ENCODE assay signal across 8 cellular contexts in genomic region chr19:41364546-41365391, GRCh38. TPM values are rescaled to one million over a fixed set of nuclear protein-coding genes. Genes with fewer than 3 reads are reported as not detected.
DNase-seq lines count a peak whose midpoint lies in the region; ATAC-seq, FAIRE-seq and TF ChIP-seq lines count a peak whose summit lies in the region.

No MANE protein-coding gene starts in this region.

- peaks cover 6% of the 10 kb centered on the region for H3K23me2 ChIP-seq in H1 (ENCODE audit: low read depth, low read length)

- no peak for FAIRE-seq in H1 (lab: Jason Lieb, UNC)

- H3K27me3 ChIP-seq in H1 (replicated peaks in 1 of 4; ENCODE audit: control insufficient read depth in 3 of 4, extremely low read depth in 1 of 4, insufficient read depth in 3 of 4, low read length in 3 of 4) (no peaks in the 10 kb centered on the region), neutrophil (no peaks in the 10 kb centered on the region)

- peak overlapping the region; percentile 66 for H3K56ac ChIP-seq in H1 (replicated peaks; ENCODE audit: insufficient read length, low read depth, low read length)

- H2BK15ac ChIP-seq in H1 (ENCODE audit: low read length) = 0 out of 2 replicates have a peak overlapping the region, but pooled peaks have one; percentile 46

- peak overlapping the region; percentile 93; the same call in 1 of the 2 replicates for H3K18ac ChIP-seq in H1 (ENCODE audit: extremely low read depth, low read length)

- peak overlapping the region; percentile 73 to 97 (median 96) for H3K9ac ChIP-seq in H1 (replicated peaks in 1 of 4; ENCODE audit: extremely low read depth in 1 of 4, low read depth in 3 of 4, low read length in 3 of 4)

- TF ChIP-seq POLR2A in H1 (IDR thresholded peaks at IDR 0.05; ENCODE audit: control extremely low read depth in 1 of 2, low read depth in 2 of 2, low read length in 2 of 2) = no peak

- H2BK120ac ChIP-seq in H1 (replicated peaks; ENCODE audit: low read depth, low read length) = peak overlapping the region; percentile 11

- peak overlapping the region; percentile 82 to 83 for H3K4me2 ChIP-seq in H1 (ENCODE audit: insufficient read depth in 1 of 2, low read depth in 2 of 2, low read length in 2 of 2)

- H4K20me1 ChIP-seq in H1 (replicated peaks in 1 of 2; ENCODE audit: control insufficient read depth in 1 of 2, insufficient read depth in 2 of 2, low read length in 2 of 2) = no peaks in the 10 kb centered on the region

- DNase-seq in GM12865 (ENCODE audit: low read depth) (peak; percentile 42), OCI-M1 (lab: John Stamatoyannopoulos, UW) (peak; percentile 90), H1 (ENCODE audit: low read depth in 1 of 2, low spot score in 2 of 2) (no peak), germinal center (ENCODE audit: low spot score) (no peak)

- WGBS in H1 (ENCODE audit: extremely low coverage in 1 of 2, insufficient coverage in 1 of 2, insufficient read length in 1 of 2, insufficient replicate concordance in 2 of 2, low coverage in 1 of 2, low lambda C conversion rate in 2 of 2, missing lambda C conversion rate in 1 of 2), 2 experiments = 83% methylated on average over 13 of the region's 13 CpGs; no CpG with 5 or more reads in 1 of the 2 experiments

- no peak overlapping the region for H3K14ac ChIP-seq in H1 (ENCODE audit: insufficient read length)

- H3K79me1 ChIP-seq in H1 (ENCODE audit: low read depth, low read length) = peaks cover 6% of the 10 kb centered on the region

- H2BK12ac ChIP-seq in H1 (ENCODE audit: low read depth, low read length) = peak overlapping the region; percentile 97; the same call in 1 of the 2 replicates

- no peak for TF ChIP-seq RAD21 in H1 (IDR thresholded peaks at IDR 0.05 in 1 of 2, conservative IDR thresholded peaks at IDR 0.05 in 1 of 2; ENCODE audit: low read depth in 2 of 2, low read length in 2 of 2)

- H3K36me3 ChIP-seq in H1 (ENCODE audit: control insufficient read depth in 2 of 4, insufficient read depth in 4 of 4, low read length in 3 of 4) (no peaks in the 10 kb centered on the region), neutrophil (no peaks in the 10 kb centered on the region)

- H4K8ac ChIP-seq in H1 (ENCODE audit: extremely low read depth, insufficient read depth, low read length) = peak overlapping the region; percentile 98; the same call in 1 of the 2 replicates

- TF ChIP-seq CTCF in GM12865 (IDR thresholded peaks at IDR 0.05; ENCODE audit: insufficient read depth, low read depth, low read length, missing control alignments) = no peak
- no peak for TF ChIP-seq CTCF in H1 (IDR thresholded peaks at IDR 0.05; ENCODE audit: control extremely low read depth in 1 of 3, insufficient read depth in 1 of 3, low read depth in 1 of 3, low read length in 3 of 3)
- no peak for TF ChIP-seq CTCF in neutrophil (IDR thresholded peaks at IDR 0.05)

- H2BK5ac ChIP-seq in H1 (ENCODE audit: low read depth, low read length) = peak overlapping the region; percentile 93

- peak overlapping the region; percentile 91 for H4K5ac ChIP-seq in H1 (ENCODE audit: insufficient read length, low read depth, low read length)

- H3K79me2 ChIP-seq in H1 (ENCODE audit: control insufficient read depth in 1 of 2, insufficient read depth in 2 of 2, low read length in 2 of 2) = no peaks in the 10 kb centered on the region

- POLR2A ChIA-PET in H1 (lab: Charles Lee; ENCODE audit: partially characterized antibody) = interaction anchor here (0.7 to 3.1 kb wide), 15 partner anchors 9 to 504 kb away, joined by 3 to 29 read pairs (median 4); partner anchors contain the start of genes B3GNT8, DMAC2 and TGFB1

- peak overlapping the region; percentile 1 for H4K91ac ChIP-seq in H1 (replicated peaks; ENCODE audit: insufficient read length, low read length)

- H3K9me3 ChIP-seq in H1 (ENCODE audit: insufficient read depth in 2 of 2, low read depth in 1 of 2, low read length in 1 of 2) (no peaks in the 10 kb centered on the region), neutrophil (no peaks in the 10 kb centered on the region)

- H2AK5ac ChIP-seq in H1 (ENCODE audit: low read depth, low read length) = peak overlapping the region; percentile 95

- TF ChIP-seq EP300 in H1 (IDR thresholded peaks at IDR 0.05; ENCODE audit: borderline replicate concordance in 1 of 2, low read depth in 2 of 2, low read length in 2 of 2) = no peak

- no peak overlapping the region for H3K23ac ChIP-seq in H1 (ENCODE audit: insufficient read length)

- ATAC-seq in HG03280 (IDR thresholded peaks at IDR 0.05; ENCODE audit: unreplicated experiment) (no peak), GM19455 (IDR thresholded peaks at IDR 0.05; ENCODE audit: unreplicated experiment) (no peak), GM19397 (IDR thresholded peaks at IDR 0.05; ENCODE audit: unreplicated experiment) (no peak)

- peak overlapping the region; percentile 87 for H3K4ac ChIP-seq in H1 (replicated peaks; ENCODE audit: insufficient read length, low read depth, low read length)

- peak overlapping the region; percentile 61; the same call in 1 of the 2 replicates for H2BK20ac ChIP-seq in H1 (ENCODE audit: low read length)

- H3K4me1 ChIP-seq in H1 (replicated peaks in 1 of 4; ENCODE audit: control insufficient read depth in 3 of 4, insufficient read depth in 4 of 4, low read length in 3 of 4) = peaks cover 0 to 6% (median 2%) of the 10 kb centered on the region in 4 experiments; a peak in 2 of 7 replicates
- peaks cover 75 to 80% of the 10 kb centered on the region in 2 experiments for H3K4me1 ChIP-seq in neutrophil (ENCODE audit: control insufficient read depth in 1 of 2, insufficient read depth in 1 of 2, low read depth in 1 of 2, low read length in 1 of 2)

- peak overlapping the region; percentile 88 for H2AFZ ChIP-seq in H1 (ENCODE audit: low read length)

- H3K4me3 ChIP-seq in GM12865 (ENCODE audit: low read depth, low read length) (peak overlapping the region; percentile 71), H1 (ENCODE audit: extremely low read depth in 1 of 4, insufficient read depth in 2 of 4, low read depth in 3 of 4, low read length in 4 of 4) (peak overlapping the region; percentile 84 to 95 (median 90); a peak in 7 of 8 replicates), neutrophil (ENCODE audit: low read depth in 1 of 2, low read length in 1 of 2) (peak overlapping the region; percentile 84 to 87)

- CTCF ChIA-PET in H1 (lab: Charles Lee; ENCODE audit: partially characterized antibody) = interaction anchor here (0.5 to 4.6 kb wide), 12 partner anchors 8 to 238 kb away, joined by 3 to 37 read pairs (median 4); partner anchors contain the start of gene TGFB1

- peak overlapping the region; percentile 98 for H3K27ac ChIP-seq in H1 (ENCODE audit: low read depth, low read length)
- H3K27ac ChIP-seq in neutrophil = peak overlapping the region; percentile 100

RNA-seq across cellular contexts. Expression of gene B9D2, which starts 0.8 kb away (rescaled TPM):
- 4.9 and 5.0 TPM in 2 replicates for total RNA-seq in H1 (2021; fragmentation: NEBNext Ultra II Directional; extraction: Animal tissue kit (Norgen Biotek cat#: 25700))
- 6.3 and 9.0 TPM in 2 replicates for polyA plus RNA-seq in H1 (2011; rRNA removed)
- 4.7 TPM for polyA plus RNA-seq in H1 (2011; cell fraction: cytosol; rRNA removed)
- 5.1 TPM for polyA plus RNA-seq in H1 (2011; cell fraction: nucleus; rRNA removed)
- polyA plus RNA-seq in H1 (2012, experiment 1 of 2) = 4.9 to 6.4 TPM (median 5.6 TPM) in 4 replicates
- 4.2 TPM for polyA plus RNA-seq in H1 (2012, experiment 2 of 2)
- polyA plus RNA-seq in H1 (2013, experiment 1 of 2) = 2.8 TPM
- polyA plus RNA-seq in H1 (2013, experiment 2 of 2) = 3.0 TPM
- 0.80 and 1.3 TPM in 2 replicates for polyA minus RNA-seq in H1 (2011; rRNA and poly(A)+ RNA removed)
- polyA minus RNA-seq in H1 (2011; cell fraction: cytosol; rRNA and poly(A)+ RNA removed) = 3.4 TPM
- 2.2 TPM for polyA minus RNA-seq in H1 (2011; cell fraction: nucleus; rRNA and poly(A)+ RNA removed)

RNA-seq across cellular contexts. Expression of gene TGFB1, which starts 11.0 kb away (rescaled TPM):
- 10.6 and 12.2 TPM in 2 replicates for total RNA-seq in H1 (2021; fragmentation: NEBNext Ultra II Directional; extraction: Animal tissue kit (Norgen Biotek cat#: 25700))
- 1.7 and 6.5 TPM in 2 replicates for polyA plus RNA-seq in H1 (2011; rRNA removed)
- polyA plus RNA-seq in H1 (2011; cell fraction: cytosol; rRNA removed) = 2.0 TPM
- polyA plus RNA-seq in H1 (2011; cell fraction: nucleus; rRNA removed) = 3.0 TPM
- 7.1 to 8.5 TPM (median 7.4 TPM) in 4 replicates for polyA plus RNA-seq in H1 (2012, experiment 1 of 2)
- polyA plus RNA-seq in H1 (2012, experiment 2 of 2) = 7.1 TPM
- 12.1 TPM for polyA plus RNA-seq in H1 (2013, experiment 1 of 2)
- 12.7 TPM for polyA plus RNA-seq in H1 (2013, experiment 2 of 2)
- polyA minus RNA-seq in H1 (2011; rRNA and poly(A)+ RNA removed) = 0.88 and 5.4 TPM in 2 replicates
- 8.4 TPM for polyA minus RNA-seq in H1 (2011; cell fraction: cytosol; rRNA and poly(A)+ RNA removed)
- polyA minus RNA-seq in H1 (2011; cell fraction: nucleus; rRNA and poly(A)+ RNA removed) = 2.1 TPM

RNA-seq across cellular contexts. Expression of gene TMEM91, which starts 11.6 kb away (rescaled TPM):
- 4.2 and 5.3 TPM in 2 replicates for total RNA-seq in H1 (2021; fragmentation: NEBNext Ultra II Directional; extraction: Animal tissue kit (Norgen Biotek cat#: 25700))
- 7.4 and 12.9 TPM in 2 replicates for polyA plus RNA-seq in H1 (2011; rRNA removed)
- polyA plus RNA-seq in H1 (2011; cell fraction: cytosol; rRNA removed) = 7.9 TPM
- polyA plus RNA-seq in H1 (2011; cell fraction: nucleus; rRNA removed) = 15.3 TPM
- 3.8 to 10.2 TPM (median 7.9 TPM) in 4 replicates for polyA plus RNA-seq in H1 (2012, experiment 1 of 2)
- 13.7 TPM for polyA plus RNA-seq in H1 (2012, experiment 2 of 2)
- polyA plus RNA-seq in H1 (2013, experiment 1 of 2) = 6.7 TPM
- 6.5 TPM for polyA plus RNA-seq in H1 (2013, experiment 2 of 2)
- polyA minus RNA-seq in H1 (2011; rRNA and poly(A)+ RNA removed) = 2.3 and 9.6 TPM in 2 replicates
- 2.7 TPM for polyA minus RNA-seq in H1 (2011; cell fraction: cytosol; rRNA and poly(A)+ RNA removed)
- 3.8 TPM for polyA minus RNA-seq in H1 (2011; cell fraction: nucleus; rRNA and poly(A)+ RNA removed)

RNA-seq across cellular contexts. Expression of gene EXOSC5, which starts 32.4 kb away (rescaled TPM):
- 56.2 and 66.0 TPM in 2 replicates for total RNA-seq in H1 (2021; fragmentation: NEBNext Ultra II Directional; extraction: Animal tissue kit (Norgen Biotek cat#: 25700))
- polyA plus RNA-seq in H1 (2011; rRNA removed) = 92.8 and 125 TPM in 2 replicates
- polyA plus RNA-seq in H1 (2011; cell fraction: cytosol; rRNA removed) = 99.3 TPM
- 84.3 TPM for polyA plus RNA-seq in H1 (2011; cell fraction: nucleus; rRNA removed)
- polyA plus RNA-seq in H1 (2012, experiment 1 of 2) = 66.1 to 69.5 TPM (median 68.1 TPM) in 4 replicates
- polyA plus RNA-seq in H1 (2012, experiment 2 of 2) = 92.1 TPM
- polyA plus RNA-seq in H1 (2013, experiment 1 of 2) = 40.1 TPM
- 38.2 TPM for polyA plus RNA-seq in H1 (2013, experiment 2 of 2)
- 18.9 and 23.9 TPM in 2 replicates for polyA minus RNA-seq in H1 (2011; rRNA and poly(A)+ RNA removed)
- 30.8 TPM for polyA minus RNA-seq in H1 (2011; cell fraction: cytosol; rRNA and poly(A)+ RNA removed)
- 19.9 TPM for polyA minus RNA-seq in H1 (2011; cell fraction: nucleus; rRNA and poly(A)+ RNA removed)

RNA-seq across cellular contexts. Expression of gene BCKDHA, which starts 32.8 kb away (rescaled TPM):
- 14.2 and 15.2 TPM in 2 replicates for total RNA-seq in H1 (2021; fragmentation: NEBNext Ultra II Directional; extraction: Animal tissue kit (Norgen Biotek cat#: 25700))
- 69.6 and 103 TPM in 2 replicates for polyA plus RNA-seq in H1 (2011; rRNA removed)
- polyA plus RNA-seq in H1 (2011; cell fraction: cytosol; rRNA removed) = 46.5 TPM
- 93.1 TPM for polyA plus RNA-seq in H1 (2011; cell fraction: nucleus; rRNA removed)
- 10.6 to 41.9 TPM (median 29.6 TPM) in 4 replicates for polyA plus RNA-seq in H1 (2012, experiment 1 of 2)
- polyA plus RNA-seq in H1 (2012, experiment 2 of 2) = 34.0 TPM
- 29.0 TPM for polyA plus RNA-seq in H1 (2013, experiment 1 of 2)
- polyA plus RNA-seq in H1 (2013, experiment 2 of 2) = 28.6 TPM
- polyA minus RNA-seq in H1 (2011; rRNA and poly(A)+ RNA removed) = 13.7 and 25.1 TPM in 2 replicates
- 34.5 TPM for polyA minus RNA-seq in H1 (2011; cell fraction: cytosol; rRNA and poly(A)+ RNA removed)
- 30.6 TPM for polyA minus RNA-seq in H1 (2011; cell fraction: nucleus; rRNA and poly(A)+ RNA removed)

Comparison
In these comparisons a context has a peak if more than half of its experiments do, and no peak if none do; other contexts are left out.
1. DNase-seq: peak in GM12865 (single experiment) and OCI-M1 (single experiment); none in H1 (0 of 2) and germinal center (single experiment).
2. Peak in every context shown above with its lines, with median percentiles within 50 percentile points of each other: H3K4me3 ChIP-seq.